Comparison of ENCODE assay signal across 17 cellular contexts in the genomic region with DNA sequence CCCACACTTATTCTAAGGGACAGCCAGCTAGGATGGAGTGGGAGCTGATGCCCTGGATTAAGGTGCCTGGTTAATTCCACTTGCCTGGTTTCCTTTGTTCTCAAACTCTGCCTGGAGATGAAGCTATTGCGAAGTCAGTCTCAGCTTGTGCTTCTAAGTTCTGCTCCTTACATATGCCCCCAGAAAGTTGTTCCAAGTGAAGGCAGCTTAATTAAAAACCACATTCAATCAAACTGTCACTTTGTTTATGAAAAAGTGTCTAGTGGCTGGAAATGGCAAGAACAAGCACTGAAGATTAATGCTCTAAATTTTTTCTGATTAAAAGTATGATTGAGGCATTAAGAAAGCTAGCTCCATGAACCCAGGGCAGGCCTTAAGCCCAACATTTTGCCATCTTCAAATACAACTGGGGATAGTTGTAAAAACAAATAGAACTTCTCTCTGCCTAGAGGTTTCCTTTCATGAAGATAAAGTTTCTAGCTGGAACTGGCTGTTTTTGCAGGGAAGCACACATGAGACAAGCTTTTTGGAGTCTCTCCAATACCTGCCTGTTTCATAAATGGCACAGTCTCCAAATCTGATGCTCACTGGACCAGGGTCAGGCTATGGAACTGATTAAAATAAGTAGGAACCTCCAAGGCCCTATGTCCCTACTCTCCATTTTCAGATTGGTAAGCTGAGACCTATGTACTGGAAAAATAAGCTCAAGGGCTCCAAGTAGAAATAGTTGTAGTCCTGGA.
DNase-seq lines count a peak whose midpoint lies in the region; ATAC-seq and TF ChIP-seq lines count a peak whose summit lies in the region.
"Had no signal": no experiment of that assay in that cellular context is flagged by ENCODE, and none has a peak within 500 bp of the region (broad histone marks: within the 10 kb centered on the region; RNA-seq: fewer than 3 reads in every experiment).

No MANE protein-coding gene starts in this region.

- POLR2A ChIA-PET in PC-9 (lab: Charles Lee; ENCODE audit: unreplicated experiment) = no interaction called here

- no peak overlapping the region for H2BK120ac ChIP-seq in mesenchymal stem cell (ENCODE audit: low read depth, low read length)

- no peaks in the 10 kb centered on the region for H3K79me1 ChIP-seq in mesenchymal stem cell (replicated peaks; ENCODE audit: low read length, poor library complexity, severe bottlenecking)

- H3K79me2 ChIP-seq in PC-9 (ENCODE audit: low read depth) = no peaks in the 10 kb centered on the region

- in situ Hi-C loops in astrocyte of the spinal cord (cut with HindIII; ENCODE audit: low sequenced_read_pairs) = no loop called here

- intact Hi-C loops in PC-9 (cut with micrococcal nuclease; ENCODE audit: unreplicated experiment) = no loop called here

- peak; percentile 74 for DNase-seq in M059J (ENCODE audit: low read depth)
- peak; percentile 22 for DNase-seq in astrocyte of the spinal cord (ENCODE audit: low read depth, low spot score)
- DNase-seq in mesenchymal stem cell = no peak
- DNase-seq in foreskin keratinocyte = no peak
- DNase-seq in activated effector memory CD4-positive, alpha-beta T cell treated with Interleukin-2 at 50 U/mL for 16 hours = no peak
- no peak for DNase-seq in PC-9
- DNase-seq: DND-41; effector memory CD4-positive, alpha-beta T cell; heart right ventricle; naive B cell; NCI-H1694 treated with DMSO at 0.1 percent for 48 hours; NCI-H446; NK-92 treated with Interleukin-12 subunit alpha and Interleukin-12 subunit beta, amount 100 ng/mL, for 24 hours; posterior cingulate gyrus; spleen; stimulated activated CD4-positive, alpha-beta T cell treated with anti-CD3 and anti-CD28 coated beads, Interleukin-4, amount 100 ng/mL, for 4 hours had no signal

- H2BK15ac ChIP-seq in mesenchymal stem cell (ENCODE audit: low read depth, poor library complexity, severe bottlenecking) = no peak overlapping the region

- H3K27me3 ChIP-seq in mesenchymal stem cell (ENCODE audit: control insufficient read depth in 1 of 2, insufficient read depth in 1 of 2, low read length in 2 of 2) (no peaks in the 10 kb centered on the region), stomach smooth muscle (ENCODE audit: control insufficient read depth in 1 of 2, insufficient read depth in 2 of 2, low read length in 2 of 2) (no peaks in the 10 kb centered on the region), foreskin keratinocyte (no peaks in the 10 kb centered on the region), PC-9 (ENCODE audit: insufficient read depth, low read depth) (no peaks in the 10 kb centered on the region)

- H2BK5ac ChIP-seq in mesenchymal stem cell (ENCODE audit: low read depth, low read length, poor library complexity, severe bottlenecking) = no peak overlapping the region

- H4K91ac ChIP-seq in mesenchymal stem cell (ENCODE audit: low read length) = no peak overlapping the region

- no peak overlapping the region for H3K27ac ChIP-seq in mesenchymal stem cell (ENCODE audit: low read length, poor library complexity, severe bottlenecking)
- peak overlapping the region; percentile 77 for H3K27ac ChIP-seq in stomach smooth muscle (ENCODE audit: low read length)
- no peak overlapping the region for H3K27ac ChIP-seq in foreskin keratinocyte
- no peak overlapping the region for H3K27ac ChIP-seq in PC-9
- H3K27ac ChIP-seq: spleen had no signal

- no peak overlapping the region for H3K14ac ChIP-seq in mesenchymal stem cell (ENCODE audit: low read length in 2 of 2)

- H3K9me3 ChIP-seq in mesenchymal stem cell (ENCODE audit: control insufficient read depth, low read length) (no peaks in the 10 kb centered on the region), stomach smooth muscle (ENCODE audit: control insufficient read depth in 2 of 2, low read length in 2 of 2) (no peaks in the 10 kb centered on the region), PC-9 (ENCODE audit: insufficient read depth, low read depth) (no peaks in the 10 kb centered on the region)

- H4K20me1 ChIP-seq in PC-9 (ENCODE audit: insufficient read depth) = no peaks in the 10 kb centered on the region

- H3K23ac ChIP-seq in mesenchymal stem cell (ENCODE audit: low read length in 2 of 2) = no peak overlapping the region

- H4K8ac ChIP-seq in mesenchymal stem cell (ENCODE audit: low read length) = no peak overlapping the region

- H3K4me2 ChIP-seq in mesenchymal stem cell (ENCODE audit: low read length, poor library complexity, severe bottlenecking) (no peak overlapping the region), PC-9 (no peak overlapping the region; the same call in 1 of the 2 replicates)

- TF ChIP-seq CTCF in astrocyte of the spinal cord (IDR thresholded peaks at IDR 0.05; ENCODE audit: low read depth, low read length) = no peak
- TF ChIP-seq CTCF in foreskin keratinocyte (conservative IDR thresholded peaks at IDR 0.05) = no peak
- no peak for TF ChIP-seq CTCF in PC-9 (conservative IDR thresholded peaks at IDR 0.05)

- BruUV-seq in PC-9 (replicated peaks; lab: Mats Ljungman, UMichigan) = no TSS peak

- ATAC-seq in foreskin keratinocyte = no peak

- H3F3A ChIP-seq in PC-9 (ENCODE audit: insufficient read depth, low read depth) = peaks cover 7% of the 10 kb centered on the region; the same call in 1 of the 2 replicates

- CTCF ChIA-PET in PC-9 (lab: Charles Lee) = no interaction called here

- H2AFZ ChIP-seq in mesenchymal stem cell (ENCODE audit: low read depth, low read length) (no peak overlapping the region), PC-9 (no peak overlapping the region)

- no peak overlapping the region for H2BK12ac ChIP-seq in mesenchymal stem cell (ENCODE audit: low read length in 2 of 2)

- H3K36me3 ChIP-seq in mesenchymal stem cell (ENCODE audit: control insufficient read depth in 1 of 2, insufficient read depth in 2 of 2, low read depth in 1 of 2, low read length in 2 of 2) (no peaks in the 10 kb centered on the region), stomach smooth muscle (ENCODE audit: control insufficient read depth in 2 of 2, insufficient read depth in 2 of 2, low read length in 2 of 2) (no peaks in the 10 kb centered on the region), PC-9 (ENCODE audit: low read depth) (no peaks in the 10 kb centered on the region)
- H3K36me3 ChIP-seq: heart right ventricle, spleen had no signal

- H3K18ac ChIP-seq in mesenchymal stem cell (ENCODE audit: low read depth in 1 of 2, low read length in 2 of 2) = no peak overlapping the region

- H3K4me3 ChIP-seq in astrocyte of the spinal cord (ENCODE audit: low read depth, low read length) (no peak overlapping the region), mesenchymal stem cell (ENCODE audit: insufficient read depth in 1 of 2, low read depth in 1 of 2, low read length in 2 of 2) (no peak overlapping the region), stomach smooth muscle (ENCODE audit: low read length in 2 of 2) (peak overlapping the region in 1 of 2 donors; percentile 31), PC-9 (no peak overlapping the region)
- H3K4me3 ChIP-seq: heart right ventricle, spleen had no signal

- H3K4me1 ChIP-seq in mesenchymal stem cell (ENCODE audit: control insufficient read depth, insufficient read depth, low read depth, low read length) (no peaks in the 10 kb centered on the region), stomach smooth muscle (ENCODE audit: control insufficient read depth, insufficient read depth, low read length) (peaks cover 54% of the 10 kb centered on the region), foreskin keratinocyte (no peaks in the 10 kb centered on the region), PC-9 (replicated peaks; ENCODE audit: insufficient read depth) (peaks cover 41% of the 10 kb centered on the region)
- H3K4me1 ChIP-seq: spleen had no signal

- H3K4ac ChIP-seq in mesenchymal stem cell (ENCODE audit: low read depth in 1 of 2, low read length in 2 of 2) = no peak overlapping the region

- H3K9me2 ChIP-seq in PC-9 (ENCODE audit: insufficient read depth) = no peaks in the 10 kb centered on the region

- H2AK5ac ChIP-seq in mesenchymal stem cell (ENCODE audit: low read length, severe bottlenecking) = no peak overlapping the region

- H3K9ac ChIP-seq in mesenchymal stem cell (ENCODE audit: low read length) (peak overlapping the region; percentile 11), stomach smooth muscle (ENCODE audit: low read length in 2 of 2) (peak overlapping the region in 1 of 2 donors; percentile 36)

- no CpG with 5 or more reads among the region's 1 CpG for WGBS in mesenchymal stem cell

Comparison
In these comparisons a context has a peak if more than half of its experiments do, and no peak if none do; other contexts are left out.
1. DNase-seq: peak in M059J (single experiment) and astrocyte of the spinal cord (single experiment); none in mesenchymal stem cell (single experiment), foreskin keratinocyte (0 of 2), activated effector memory CD4-positive, alpha-beta T cell treated with Interleukin-2 at 50 U/mL for 16 hours (single experiment) and PC-9 (0 of 2).